Comparison of ENCODE assay signal across 27 cellular contexts in genomic region chr12:107669946-107670345, GRCh38.
"Had no signal": no experiment of that assay in that cellular context is flagged by ENCODE, and none has a peak within 500 bp of the region (broad histone marks: within the 10 kb centered on the region; RNA-seq: fewer than 3 reads in every experiment).

No MANE protein-coding gene starts in this region.

- H3K79me2 ChIP-seq: hepatocyte had no signal

- H3K4me1 ChIP-seq: foreskin keratinocyte, gastroesophageal sphincter, heart left ventricle had no signal

- H3K9me3 ChIP-seq: gastroesophageal sphincter, heart left ventricle, mucosa of descending colon had no signal

- H3K27ac ChIP-seq: coronary artery, epithelial cell of prostate, foreskin keratinocyte, gastroesophageal sphincter, heart left ventricle, hepatocyte had no signal

- H3K4me2 ChIP-seq: hepatocyte had no signal

- DNase-seq: dermis blood vessel endothelial cell; effector CD8-positive, alpha-beta T cell; effector memory CD8-positive, alpha-beta T cell; endodermal cell; erythroblast; foreskin keratinocyte; heart left ventricle; hypothalamus; immature natural killer cell; islet precursor cell; kidney; kidney glomerular epithelial cell; left colon; left ventricle myocardium superior; mammary epithelial cell; mucosa of descending colon; naive B cell had no signal

- H2AFZ ChIP-seq: hepatocyte had no signal

- FAIRE-seq: colon, endometrium, frontal cortex, kidney had no signal

- H3K4me3 ChIP-seq: coronary artery, gastroesophageal sphincter, heart left ventricle, hepatocyte, lung, mucosa of descending colon had no signal

- ATAC-seq: effector memory CD8-positive, alpha-beta T cell; esophagus mucosa; gastroesophageal sphincter; heart left ventricle; left colon; left lobe of liver; left ventricle myocardium superior; mucosa of descending colon had no signal

- H3K36me3 ChIP-seq: gastroesophageal sphincter, heart left ventricle had no signal
